1 cellular context compared by ENCODE assay signal in the genomic region with DNA sequence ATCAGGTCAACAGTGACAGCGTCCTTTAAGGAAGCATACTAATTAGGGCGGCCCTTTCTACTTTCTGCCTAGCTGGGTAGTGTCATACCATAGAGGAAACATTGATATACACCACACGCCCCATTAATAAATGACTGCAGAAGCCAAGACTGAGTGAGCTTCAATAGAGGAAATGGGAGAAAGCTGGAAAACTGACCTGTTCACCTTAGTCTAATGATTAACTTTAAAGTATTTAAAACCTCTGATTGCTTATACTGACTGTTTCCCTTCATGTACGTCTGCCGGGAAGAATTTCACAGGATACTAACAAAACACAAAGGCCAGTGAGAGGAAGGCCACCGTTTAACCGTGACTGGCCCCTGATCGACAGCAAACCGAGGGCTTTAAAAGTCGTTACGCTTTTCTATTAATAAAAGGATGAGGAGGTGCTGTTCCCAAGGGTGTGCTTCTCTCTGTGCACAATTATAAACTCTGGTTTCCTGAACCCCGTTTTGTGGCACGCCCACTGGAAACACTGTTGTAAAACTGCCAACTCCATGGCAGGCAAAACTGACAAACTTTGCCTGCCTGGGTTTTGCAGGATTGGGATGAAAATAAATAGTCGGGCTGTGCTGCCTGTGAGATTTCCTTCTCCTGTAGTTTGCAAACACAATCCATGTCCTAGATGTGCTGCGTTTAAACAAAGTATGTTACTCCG.
TF ChIP-seq lines count a peak whose summit lies in the region.

No MANE protein-coding gene starts in this region.

TF ChIP-seq in HepG2, 621 proteins besides CTCF, POLR2A, EP300 and RAD21 (continued from another document and continues in another):
- TF ChIP-seq FOXA3 (CRISPR knock-in tag; IDR thresholded peaks at IDR 0.05) (peak; percentile 74), XBP1 (CRISPR knock-in tag; IDR thresholded peaks at IDR 0.05) (no peak), ZNF484 (CRISPR knock-in tag; IDR thresholded peaks at IDR 0.05; ENCODE audit: borderline replicate concordance, low read depth) (no peak), ZNF224 (CRISPR knock-in tag; IDR thresholded peaks at IDR 0.05) (no peak), TBP (CRISPR knock-in tag; IDR thresholded peaks at IDR 0.05) (no peak), MXD4 (CRISPR knock-in tag; IDR thresholded peaks at IDR 0.05) (no peak; the same call in 1 of the 2 replicates), TAF1 (CRISPR knock-in tag; IDR thresholded peaks at IDR 0.05) (no peak; the same call in 1 of the 2 replicates), ZBTB34 (CRISPR knock-in tag; IDR thresholded peaks at IDR 0.05) (no peak), CEBPG (CRISPR knock-in tag; IDR thresholded peaks at IDR 0.05) (peak; percentile 55; the same call in 1 of the 2 replicates), GMEB2 (CRISPR knock-in tag; IDR thresholded peaks at IDR 0.05; ENCODE audit: low read depth) (no peak), SMAD3 (CRISPR knock-in tag; IDR thresholded peaks at IDR 0.05) (no peak), ZNF713 (CRISPR knock-in tag; IDR thresholded peaks at IDR 0.05) (no peak), FOXP1 (IDR thresholded peaks at IDR 0.05) (no peak), FOXP1 (CRISPR knock-in tag; IDR thresholded peaks at IDR 0.05) (peak; percentile 61), ZBED4 (CRISPR knock-in tag; IDR thresholded peaks at IDR 0.05; ENCODE audit: borderline replicate concordance) (0 out of 2 replicates have a peak, but pooled peaks have one; percentile 33), ZNF468 (CRISPR knock-in tag; IDR thresholded peaks at IDR 0.05) (no peak), FOXO1 (CRISPR knock-in tag; IDR thresholded peaks at IDR 0.05) (peak; percentile 69; the same call in 1 of the 2 replicates), HOXA3 (CRISPR knock-in tag; IDR thresholded peaks at IDR 0.05) (peak; percentile 37; the same call in 1 of the 2 replicates), SNAPC5 (CRISPR knock-in tag; IDR thresholded peaks at IDR 0.05; ENCODE audit: borderline replicate concordance) (no peak), KLF16 (CRISPR knock-in tag; IDR thresholded peaks at IDR 0.05) (no peak), ZNF547 (CRISPR knock-in tag; IDR thresholded peaks at IDR 0.05) (no peak), ZFP90 (CRISPR knock-in tag; IDR thresholded peaks at IDR 0.05; ENCODE audit: borderline replicate concordance) (no peak), ZNF883 (CRISPR knock-in tag; IDR thresholded peaks at IDR 0.05; ENCODE audit: not compliant biosample characterization) (no peak), GTF2F1 (IDR thresholded peaks at IDR 0.05; ENCODE audit: low read length) (no peak), SALL2 (CRISPR knock-in tag; IDR thresholded peaks at IDR 0.05) (no peak), SMC3 (IDR thresholded peaks at IDR 0.05; ENCODE audit: low read length) (no peak), AHDC1 (CRISPR knock-in tag; IDR thresholded peaks at IDR 0.05; ENCODE audit: borderline replicate concordance) (peak; percentile 76; the same call in 1 of the 2 replicates), SP140L (CRISPR knock-in tag; IDR thresholded peaks at IDR 0.05; ENCODE audit: borderline replicate concordance) (no peak), SATB2 (CRISPR knock-in tag; IDR thresholded peaks at IDR 0.05) (peak; percentile 72; the same call in 1 of the 2 replicates), DDIT3 (CRISPR knock-in tag; IDR thresholded peaks at IDR 0.05) (no peak), ZNF343 (CRISPR knock-in tag; IDR thresholded peaks at IDR 0.05) (0 out of 2 replicates have a peak, but pooled peaks have one; percentile 30), MLLT10 (CRISPR knock-in tag; IDR thresholded peaks at IDR 0.05) (no peak), ZNF496 (CRISPR knock-in tag; IDR thresholded peaks at IDR 0.05; ENCODE audit: insufficient replicate concordance) (no peak), NFATC3 (CRISPR knock-in tag; IDR thresholded peaks at IDR 0.05) (no peak), ZNF879 (CRISPR knock-in tag; IDR thresholded peaks at IDR 0.05) (no peak)
- TF ChIP-seq, protein P1, sequence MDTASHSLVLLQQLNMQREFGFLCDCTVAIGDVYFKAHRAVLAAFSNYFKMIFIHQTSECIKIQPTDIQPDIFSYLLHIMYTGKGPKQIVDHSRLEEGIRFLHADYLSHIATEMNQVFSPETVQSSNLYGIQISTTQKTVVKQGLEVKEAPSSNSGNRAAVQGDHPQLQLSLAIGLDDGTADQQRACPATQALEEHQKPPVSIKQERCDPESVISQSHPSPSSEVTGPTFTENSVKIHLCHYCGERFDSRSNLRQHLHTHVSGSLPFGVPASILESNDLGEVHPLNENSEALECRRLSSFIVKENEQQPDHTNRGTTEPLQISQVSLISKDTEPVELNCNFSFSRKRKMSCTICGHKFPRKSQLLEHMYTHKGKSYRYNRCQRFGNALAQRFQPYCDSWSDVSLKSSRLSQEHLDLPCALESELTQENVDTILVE (CRISPR knock-in tag; IDR thresholded peaks at IDR 0.05): peak; percentile 31; the same call in 1 of the 2 replicates
- TF ChIP-seq, protein P2, sequence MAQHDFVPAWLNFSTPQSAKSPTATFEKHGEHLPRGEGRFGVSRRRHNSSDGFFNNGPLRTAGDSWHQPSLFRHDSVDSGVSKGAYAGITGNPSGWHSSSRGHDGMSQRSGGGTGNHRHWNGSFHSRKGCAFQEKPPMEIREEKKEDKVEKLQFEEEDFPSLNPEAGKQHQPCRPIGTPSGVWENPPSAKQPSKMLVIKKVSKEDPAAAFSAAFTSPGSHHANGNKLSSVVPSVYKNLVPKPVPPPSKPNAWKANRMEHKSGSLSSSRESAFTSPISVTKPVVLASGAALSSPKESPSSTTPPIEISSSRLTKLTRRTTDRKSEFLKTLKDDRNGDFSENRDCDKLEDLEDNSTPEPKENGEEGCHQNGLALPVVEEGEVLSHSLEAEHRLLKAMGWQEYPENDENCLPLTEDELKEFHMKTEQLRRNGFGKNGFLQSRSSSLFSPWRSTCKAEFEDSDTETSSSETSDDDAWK (CRISPR knock-in tag; IDR thresholded peaks at IDR 0.05): no peak
- TF ChIP-seq, protein P3, sequence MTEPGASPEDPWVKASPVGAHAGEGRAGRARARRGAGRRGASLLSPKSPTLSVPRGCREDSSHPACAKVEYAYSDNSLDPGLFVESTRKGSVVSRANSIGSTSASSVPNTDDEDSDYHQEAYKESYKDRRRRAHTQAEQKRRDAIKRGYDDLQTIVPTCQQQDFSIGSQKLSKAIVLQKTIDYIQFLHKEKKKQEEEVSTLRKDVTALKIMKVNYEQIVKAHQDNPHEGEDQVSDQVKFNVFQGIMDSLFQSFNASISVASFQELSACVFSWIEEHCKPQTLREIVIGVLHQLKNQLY (CRISPR knock-in tag; IDR thresholded peaks at IDR 0.05): 0 out of 2 replicates have a peak, but pooled peaks have one; percentile 16
